ENCODE assay signal across 19 cellular contexts in the genomic region with DNA sequence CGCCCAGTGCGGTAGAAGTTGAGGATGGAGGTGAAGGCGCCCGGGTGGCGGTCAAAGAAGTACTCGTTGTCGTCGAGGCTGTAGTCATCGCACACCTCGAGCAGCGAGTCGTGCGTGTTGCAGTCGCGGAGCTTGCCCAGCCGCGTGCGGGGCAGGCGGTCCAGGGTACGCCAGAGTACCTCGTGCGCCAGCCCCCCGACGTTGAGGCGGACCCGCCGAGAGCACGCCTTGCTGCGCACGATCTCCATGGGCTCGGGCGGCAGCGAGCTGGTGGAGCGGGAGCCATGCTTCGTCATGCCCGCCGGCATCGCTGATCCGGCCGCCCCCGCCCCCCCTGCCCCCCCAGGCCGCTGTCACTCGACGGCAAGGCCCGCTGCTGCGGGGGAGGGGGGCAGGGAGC. TPM values are rescaled to one million over a fixed set of nuclear protein-coding genes. Genes with fewer than 3 reads are reported as not detected.
DNase-seq lines count a peak whose midpoint lies in the region; ATAC-seq and TF ChIP-seq lines count a peak whose summit lies in the region.
"Had no signal": no experiment of that assay in that cellular context is flagged by ENCODE, and none has a peak within 500 bp of the region (broad histone marks: within the 10 kb centered on the region; RNA-seq: fewer than 3 reads in every experiment).

No MANE protein-coding gene starts in this region.

- no peak overlapping the region for H4K91ac ChIP-seq in H9 (ENCODE audit: insufficient read length, low read depth, low read length)

- H3K18ac ChIP-seq in H9 (ENCODE audit: insufficient read length, low read depth, low read length), result no peak overlapping the region

- H4K20me1 ChIP-seq in H9 (ENCODE audit: control insufficient read depth, insufficient read depth, insufficient read length), result no peaks in the 10 kb centered on the region

- WGBS in H9 (ENCODE audit: extremely low coverage, insufficient read length, low lambda C conversion rate), result no CpG with 5 or more reads among the region's 46 CpGs
- WGBS in testis, 2 donors, result 68 to 94% methylated on average over 14 to 34 of the region's 46 CpGs

- H3K4me3 ChIP-seq in muscle layer of colon (ENCODE audit: low read depth in 1 of 2, low read length in 2 of 2), result no peak overlapping the region
- peak overlapping the region; percentile 80 to 83 for H3K4me3 ChIP-seq in stomach smooth muscle (ENCODE audit: low read length in 2 of 2)
- peak overlapping the region in 1 of 2 donors; percentile 57 for H3K4me3 ChIP-seq in testis
- H3K4me3 ChIP-seq: SK-N-MC had no signal

- no peaks in the 10 kb centered on the region; the same call in 1 of the 2 replicates for H3K27me3 ChIP-seq in H9 (ENCODE audit: insufficient read depth, low read length)
- no peaks in the 10 kb centered on the region for H3K27me3 ChIP-seq in muscle layer of colon (ENCODE audit: control insufficient read depth in 1 of 2, insufficient read depth in 2 of 2, low read length in 2 of 2)
- peaks cover 0 to 2% of the 10 kb centered on the region in 2 donors for H3K27me3 ChIP-seq in stomach smooth muscle (ENCODE audit: control insufficient read depth in 1 of 2, insufficient read depth in 2 of 2, low read length in 2 of 2)
- H3K27me3 ChIP-seq in testis, result no peaks in the 10 kb centered on the region

- H2BK12ac ChIP-seq in H9 (ENCODE audit: insufficient read length, low read depth, low read length), result no peak overlapping the region

- no peak overlapping the region for H3K14ac ChIP-seq in H9 (ENCODE audit: insufficient read depth, low read length)

- no peak overlapping the region for H2BK5ac ChIP-seq in H9 (ENCODE audit: insufficient read length, low read length)

- H3K27ac ChIP-seq in H9 (ENCODE audit: insufficient read length, low read depth, low read length) (no peak overlapping the region), muscle layer of colon (ENCODE audit: low read depth, low read length) (peak overlapping the region; percentile 49), stomach smooth muscle (ENCODE audit: low read length) (no peak overlapping the region), testis (no peak overlapping the region)
- H3K27ac ChIP-seq: epithelial cell of prostate, prostate gland, RWPE1, SK-N-MC had no signal

- no peak overlapping the region for H2AFZ ChIP-seq in H9 (ENCODE audit: low read length)

- no peak overlapping the region for H3T11ph ChIP-seq in H9 (ENCODE audit: low read length)

- peaks cover 9% of the 10 kb centered on the region for H3K36me3 ChIP-seq in muscle layer of colon (ENCODE audit: insufficient read depth, low read length)
- H3K36me3 ChIP-seq in stomach smooth muscle (ENCODE audit: control insufficient read depth in 2 of 2, insufficient read depth in 2 of 2, low read length in 2 of 2), result peaks cover 0 to 5% of the 10 kb centered on the region in 2 donors
- no peaks in the 10 kb centered on the region for H3K36me3 ChIP-seq in testis (ENCODE audit: low read depth, missing control alignments)
- H3K36me3 ChIP-seq: heart left ventricle, prostate gland had no signal

- peaks cover 2 to 13% of the 10 kb centered on the region in 2 experiments; a peak in 2 of 4 replicates for H3K4me1 Mint-ChIP-seq in H9
- peaks cover 7% of the 10 kb centered on the region for H3K4me1 Mint-ChIP-seq in central memory CD8-positive, alpha-beta T cell

- no peak overlapping the region for H2BK20ac ChIP-seq in H9 (ENCODE audit: low read depth, low read length, poor library complexity, severe bottlenecking)

- ATAC-seq in central memory CD8-positive, alpha-beta T cell (replicated peaks; ENCODE audit: extremely low read depth, poor library complexity, severe bottlenecking), result no peak

- no peak overlapping the region for H2AK5ac ChIP-seq in H9 (ENCODE audit: insufficient read length, low read length)

- H4K5ac ChIP-seq in H9 (ENCODE audit: insufficient read length, low read depth, low read length), result no peak overlapping the region

- H2BK120ac ChIP-seq in H9 (ENCODE audit: low read depth, low read length, poor library complexity, severe bottlenecking), result no peak overlapping the region

- peaks cover 14% of the 10 kb centered on the region for H3K23me2 ChIP-seq in H9 (ENCODE audit: insufficient read length, low read depth, low read length, poor library complexity, severe bottlenecking)

- H3K36me3 Mint-ChIP-seq in H9 (ENCODE audit: insufficient read depth in 1 of 3, low read depth in 3 of 3), result peaks cover 0 to 5% (median 2%) of the 10 kb centered on the region in 3 experiments; a peak in 3 of 7 replicates
- peaks cover 3% of the 10 kb centered on the region for H3K36me3 Mint-ChIP-seq in central memory CD8-positive, alpha-beta T cell (ENCODE audit: insufficient read depth)

- H3K9ac ChIP-seq in H9 (ENCODE audit: extremely low read depth, insufficient read length, low read length), result no peak overlapping the region
- H3K9ac ChIP-seq in muscle layer of colon (ENCODE audit: low read length), result no peak overlapping the region
- no peak overlapping the region for H3K9ac ChIP-seq in stomach smooth muscle (ENCODE audit: low read length in 2 of 2)

- H3K23ac ChIP-seq in H9 (ENCODE audit: insufficient read length, low read depth, low read length), result no peak overlapping the region

- DNase-seq in H9 (peak; percentile 32), SHP77 (lab: John Stamatoyannopoulos, UW) (no peak), HK-2 (ENCODE audit: unreplicated experiment) (no peak), testis (no peak)
- no peak for DNase-seq in central memory CD8-positive, alpha-beta T cell (ENCODE audit: low spot score in 2 of 2)
- DNase-seq in activated CD8-positive, alpha-beta memory T cell treated with anti-CD3 and anti-CD28 coated beads for 24 hours, result no peak
- DNase-seq: effector CD8-positive, alpha-beta T cell; NCI-H1694 had no signal

- TF ChIP-seq POLR2A in testis (IDR thresholded peaks at IDR 0.05), result no peak

- no peaks in the 10 kb centered on the region; a peak in 1 of 5 replicates for H3K9me3 Mint-ChIP-seq in H9
- no peaks in the 10 kb centered on the region for H3K9me3 Mint-ChIP-seq in central memory CD8-positive, alpha-beta T cell
- H3K9me3 Mint-ChIP-seq: T-helper 2 cell treated with Interferon-gamma antibody and Interleukin-4, amounts not matched to agents 5 μg/mL and 100 μg/mL, for 36 hours had no signal

- no peak overlapping the region for H3K27ac Mint-ChIP-seq in H9
- H3K27ac Mint-ChIP-seq in central memory CD8-positive, alpha-beta T cell (ENCODE audit: low read depth), result no peak overlapping the region
- H3K27ac Mint-ChIP-seq: T-helper 2 cell treated with Interferon-gamma antibody and Interleukin-4, amounts not matched to agents 5 μg/mL and 100 μg/mL, for 36 hours had no signal

- no peak overlapping the region for H2BK15ac ChIP-seq in H9 (ENCODE audit: low read depth, low read length)

- H3K4me2 ChIP-seq in H9 (ENCODE audit: insufficient read depth, insufficient read length, low read length), result peak overlapping the region; percentile 20

- TF ChIP-seq CTCF in H9 (conservative IDR thresholded peaks at IDR 0.05) (no peak), testis (IDR thresholded peaks at IDR 0.05) (no peak)

- H3K4me1 ChIP-seq in H9 (ENCODE audit: insufficient read depth, low read length) (no peaks in the 10 kb centered on the region), muscle layer of colon (ENCODE audit: insufficient read depth, low read length) (peaks cover 21% of the 10 kb centered on the region), stomach smooth muscle (ENCODE audit: control insufficient read depth, insufficient read depth, low read length) (peaks cover 39% of the 10 kb centered on the region), testis (peaks cover 11% of the 10 kb centered on the region)

- no peak overlapping the region for H3K56ac ChIP-seq in H9 (ENCODE audit: insufficient read length, low read depth, low read length)

- no peaks in the 10 kb centered on the region for H3K79me1 ChIP-seq in H9 (ENCODE audit: insufficient read depth, low read depth, low read length, poor library complexity, severe bottlenecking)

- 0 out of 5 replicates have a peak overlapping the region, but pooled peaks of 1 of the 2 experiments have one; percentile 39 for H3K4me3 Mint-ChIP-seq in H9
- peak overlapping the region; percentile 17 for H3K4me3 Mint-ChIP-seq in central memory CD8-positive, alpha-beta T cell

- H3K9me3 ChIP-seq in H9 (ENCODE audit: control insufficient read depth, low read depth, low read length) (no peaks in the 10 kb centered on the region), muscle layer of colon (ENCODE audit: low read length) (no peaks in the 10 kb centered on the region), stomach smooth muscle (ENCODE audit: control insufficient read depth in 2 of 2, low read length in 2 of 2) (no peaks in the 10 kb centered on the region), testis (no peaks in the 10 kb centered on the region)
- H3K9me3 ChIP-seq: heart left ventricle, prostate gland had no signal

- no peak overlapping the region for H4K8ac ChIP-seq in H9 (replicated peaks; ENCODE audit: insufficient read length, low read depth, low read length)

- H3K27me3 Mint-ChIP-seq in H9 (ENCODE audit: low read depth), result peaks cover 51% of the 10 kb centered on the region
- H3K27me3 Mint-ChIP-seq in central memory CD8-positive, alpha-beta T cell, result peaks cover 72% of the 10 kb centered on the region

- intact Hi-C loops in testis (cut with DNase I; ENCODE audit: low total_unique reads), result loop anchor here (5.0 kb wide), 1 partner anchor 145 kb away; no protein-coding TSS in a partner anchor

- no peaks in the 10 kb centered on the region for H3K79me2 ChIP-seq in H9 (ENCODE audit: insufficient read depth, low read length)

- no peak overlapping the region for H3K4ac ChIP-seq in H9 (ENCODE audit: low read depth, low read length)

RNA-seq across cellular contexts. Expression of a gene that starts 0.3 kb away (rescaled TPM):
- total RNA-seq in H9 (2021), result 0.42 and 0.68 TPM in 2 replicates
- total RNA-seq in testis, result 1 to 10 TPM; 2.3 to 4.6 TPM
- 1.5 TPM for polyA plus RNA-seq in testis (ENCODE audit: insufficient read depth, low read depth, low replicate concordance)
- total RNA-seq: activated CD8-positive, alpha-beta memory T cell treated with anti-CD3 and anti-CD28 coated beads for 36 hours; IMR-90; NCI-H460 had no signal

Comparison
In these comparisons a context has a peak if more than half of its experiments do, and no peak if none do; other contexts are left out.
1. H3K4me3 ChIP-seq: peak in stomach smooth muscle (2 of 2); none in muscle layer of colon (0 of 2).